8 cellular contexts compared by ENCODE assay signal in the genomic region with DNA sequence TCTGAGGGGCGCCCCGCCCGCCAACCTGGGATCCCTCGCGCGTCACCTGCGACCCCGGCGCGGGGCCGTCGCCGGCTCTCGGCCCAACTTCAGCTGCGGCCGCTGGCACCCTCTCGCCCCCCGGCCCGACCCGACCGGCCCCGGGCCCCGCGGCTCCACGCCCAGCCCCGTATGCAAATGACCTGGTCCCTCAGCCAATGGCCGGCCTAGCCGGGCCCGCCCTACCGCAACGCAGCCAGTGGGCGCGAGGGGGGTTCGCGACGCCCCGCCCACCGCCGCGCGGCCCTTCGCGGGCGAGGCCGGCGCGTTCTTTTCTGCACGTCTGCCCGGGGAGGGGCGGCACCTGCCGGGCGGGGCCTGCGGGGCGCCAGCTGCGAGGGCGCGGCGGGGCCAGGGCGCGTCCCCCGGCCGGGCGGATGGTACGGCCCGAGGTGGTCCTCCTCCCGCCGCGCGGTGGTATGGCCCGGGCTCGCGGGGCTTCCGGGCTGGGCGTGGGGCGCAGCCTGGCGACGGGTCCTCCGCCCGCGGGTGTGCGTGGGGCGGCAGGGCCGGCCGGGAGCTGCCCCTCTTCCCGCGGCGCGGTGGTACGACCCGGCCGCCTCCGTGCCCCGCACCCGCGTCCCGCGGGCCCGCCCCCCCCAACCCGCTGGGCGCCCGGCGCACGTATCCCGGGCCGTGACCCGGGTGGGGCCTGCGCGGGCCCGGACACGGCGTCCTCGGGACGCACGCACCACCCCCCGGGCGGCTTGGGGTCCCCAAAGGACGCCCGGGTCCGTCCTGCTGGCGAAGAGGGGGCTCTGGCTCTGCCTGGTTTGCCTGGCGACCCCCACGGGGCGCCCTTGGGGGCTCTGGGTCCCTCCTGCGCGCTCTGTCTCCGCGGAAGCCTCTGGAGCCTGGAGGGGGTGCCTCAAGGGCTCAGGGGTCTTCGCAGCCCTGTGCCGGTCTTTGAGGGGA. TPM values are rescaled to one million over a fixed set of nuclear protein-coding genes. Genes with fewer than 3 reads are reported as not detected.
A peak's percentile ranks its signal among the peaks of the same experiment; 100 is the strongest.
DNase-seq lines count a peak whose midpoint lies in the region; ATAC-seq and TF ChIP-seq lines count a peak whose summit lies in the region.

No MANE protein-coding gene starts in this region.

- H3K4me3 ChIP-seq in duodenal mucosa (ENCODE audit: low read depth in 1 of 2, low read length in 2 of 2) (peak overlapping the region; percentile 61 to 70), lung (peak overlapping the region; percentile 43)

- H3K4me1 Mint-ChIP-seq in CD4-positive, alpha-beta T cell (ENCODE audit: low read depth), result peaks cover 4% of the 10 kb centered on the region

- H3K9me3 Mint-ChIP-seq in CD4-positive, alpha-beta T cell, result no peaks in the 10 kb centered on the region

- CTCF ChIA-PET in CD4-positive, alpha-beta T cell (lab: Charles Lee), result interaction anchor here (0.9 to 1.8 kb wide), 3 partner anchors 9 to 14 kb away, joined by 3 to 9 read pairs (median 3); a partner anchor contains a TSS

- H3K27ac ChIP-seq in CD4-positive, alpha-beta T cell (ENCODE audit: low read depth, low read length), result peak overlapping the region; percentile 17
- H3K27ac ChIP-seq in duodenal mucosa (ENCODE audit: low read depth, low read length) (peak overlapping the region; percentile 70), lung (ENCODE audit: low read depth in 1 of 2, low read length in 1 of 2) (peak overlapping the region; percentile 74 to 95)

- H3K36me3 ChIP-seq in duodenal mucosa (ENCODE audit: control insufficient read depth in 1 of 2, insufficient read depth in 2 of 2, low read length in 2 of 2) (peaks cover 4 to 9% of the 10 kb centered on the region in 2 donors), lung (ENCODE audit: control insufficient read depth in 2 of 2, insufficient read depth in 2 of 2, low read length in 2 of 2) (peaks cover 0 to 4% of the 10 kb centered on the region in 2 donors)

- H3K9ac ChIP-seq in duodenal mucosa (ENCODE audit: low read depth in 1 of 2, low read length in 2 of 2), result peak overlapping the region; percentile 75 to 85

- TF ChIP-seq CTCF in CD4-positive, alpha-beta T cell (IDR thresholded peaks at IDR 0.05), result no peak
- no peak for TF ChIP-seq CTCF in lung (IDR thresholded peaks at IDR 0.05; ENCODE audit: control extremely low read depth, extremely low read depth)

- intact Hi-C loops in CD4-positive, alpha-beta T cell (cut with DNase I, micrococcal nuclease), result loop anchor here (1.0 to 10.0 kb wide), 4 partner anchors 8 to 126 kb away; a partner anchor contains a TSS

- H3K27me3 Mint-ChIP-seq in CD4-positive, alpha-beta T cell, result no peaks in the 10 kb centered on the region

- peak; percentile 81 to 96 (median 89) for DNase-seq in CD4-positive, alpha-beta T cell
- DNase-seq in NCI-H774 (lab: John Stamatoyannopoulos, UW) (peak; percentile 96), lung (ENCODE audit: low spot score) (peak; percentile 91)
- DNase-seq in activated CD4-positive, alpha-beta T cell treated with anti-CD3 and anti-CD28 coated beads, Interleukin-2, amount 50 U/mL, for 48 hours, result peak; percentile 92 to 93
- DNase-seq in stimulated activated CD4-positive, alpha-beta T cell treated with anti-CD3 and anti-CD28 coated beads, TNF-alpha, amount 100 ng/mL, for 24 hours (ENCODE audit: low read depth in 3 of 3), result peak; percentile 71 to 91 (median 79)

- peak; percentile 91 for ATAC-seq in CD4-positive, alpha-beta T cell (ENCODE audit: poor library complexity)
- peak; percentile 83 for ATAC-seq in GM19452 (IDR thresholded peaks at IDR 0.05; ENCODE audit: unreplicated experiment)
- peak; percentile 76 for ATAC-seq in HG03571 (IDR thresholded peaks at IDR 0.05; ENCODE audit: unreplicated experiment)
- peak; percentile 93 for ATAC-seq in lung (ENCODE audit: insufficient read depth, low FRiP score)

- H3K4me3 Mint-ChIP-seq in CD4-positive, alpha-beta T cell, result peak overlapping the region; percentile 82

- WGBS in lung, 2 donors, result 1% methylated on average over 64 to 129 of the region's 129 CpGs

- no peaks in the 10 kb centered on the region for H3K27me3 ChIP-seq in CD4-positive, alpha-beta T cell (ENCODE audit: control insufficient read depth, insufficient read depth, low read length)
- H3K27me3 ChIP-seq in duodenal mucosa (ENCODE audit: control insufficient read depth in 1 of 2, insufficient read depth in 2 of 2, low read length in 2 of 2), result no peaks in the 10 kb centered on the region
- H3K27me3 ChIP-seq in lung (ENCODE audit: control insufficient read depth, insufficient read depth), result no peaks in the 10 kb centered on the region

- H3K36me3 Mint-ChIP-seq in CD4-positive, alpha-beta T cell (ENCODE audit: low read depth), result peaks cover 2% of the 10 kb centered on the region

- no peak overlapping the region for H3K27ac Mint-ChIP-seq in CD4-positive, alpha-beta T cell

- no peaks in the 10 kb centered on the region for H3K9me3 ChIP-seq in CD4-positive, alpha-beta T cell (ENCODE audit: control insufficient read depth, low read length)
- no peaks in the 10 kb centered on the region for H3K9me3 ChIP-seq in duodenal mucosa (ENCODE audit: control insufficient read depth in 1 of 2, low read length in 2 of 2)
- H3K9me3 ChIP-seq in lung (ENCODE audit: control insufficient read depth in 2 of 2, insufficient read depth in 1 of 2, low read length in 1 of 2), result no peaks in the 10 kb centered on the region

- peaks cover 8 to 14% of the 10 kb centered on the region in 2 donors for H3K4me1 ChIP-seq in duodenal mucosa (ENCODE audit: control insufficient read depth in 1 of 2, insufficient read depth in 2 of 2, low read length in 2 of 2)
- peaks cover 0 to 10% of the 10 kb centered on the region in 2 donors for H3K4me1 ChIP-seq in lung (ENCODE audit: control insufficient read depth in 2 of 2, insufficient read depth in 2 of 2, low read length in 2 of 2)

- POLR2A ChIA-PET in CD4-positive, alpha-beta T cell (lab: Charles Lee), result interaction anchor here (1.1 to 3.1 kb wide), 10 partner anchors 9 to 361 kb away, joined by 3 to 21 read pairs (median 6); a partner anchor contains a TSS

RNA-seq across cellular contexts. Expression of a gene that starts 7.7 kb away (rescaled TPM):
- total RNA-seq in CD4-positive, alpha-beta T cell, result 10 to 100 TPM; 37.1 to 37.6 TPM
- 10 to 100 TPM; 23.2 to 39.3 TPM for total RNA-seq in lung
- 10 to 100 TPM; 16.3 to 23.7 TPM for polyA plus RNA-seq in lung

RNA-seq across cellular contexts. Expression of a gene that starts 7.8 kb away (rescaled TPM):
- 10 to 100 TPM; 14.1 to 15.7 TPM for total RNA-seq in CD4-positive, alpha-beta T cell
- total RNA-seq in lung, result 10 to 100 TPM; 53.5 to 79.4 TPM
- 100 to 1,000 TPM in 1 of 2 donors, 10 to 100 TPM in 1; 47.9 to 153 TPM for polyA plus RNA-seq in lung

RNA-seq across cellular contexts. Expression of a gene that starts 8.0 kb away (rescaled TPM):
- 10 to 100 TPM in 1 of 2 experiments, 1 to 10 TPM in 1; 8.2 to 10.3 TPM for total RNA-seq in CD4-positive, alpha-beta T cell
- 1 to 10 TPM; 3.0 to 9.7 TPM for total RNA-seq in lung
- 1 to 10 TPM; 2.3 to 4.6 TPM for polyA plus RNA-seq in lung

RNA-seq across cellular contexts. Expression of a gene that starts 31.3 kb away (rescaled TPM):
- total RNA-seq in CD4-positive, alpha-beta T cell, result 1 to 10 TPM; 2.4 TPM
- 10 to 100 TPM in 1 of 2 donors, 1 to 10 TPM in 1; 3.4 to 11.7 TPM for total RNA-seq in lung
- polyA plus RNA-seq in lung, result 1 to 10 TPM; 3.8 to 5.7 TPM

RNA-seq across cellular contexts. Expression of a gene that starts 33.2 kb away (rescaled TPM):
- 10 to 100 TPM; 23.7 to 23.9 TPM for total RNA-seq in CD4-positive, alpha-beta T cell
- 10 to 100 TPM; 20.5 to 73.5 TPM for total RNA-seq in lung
- 100 to 1,000 TPM in 1 of 2 donors, 10 to 100 TPM in 1; 65.8 to 133 TPM for polyA plus RNA-seq in lung

Comparison
In these comparisons a context has a peak if more than half of its experiments do, and no peak if none do; other contexts are left out.
1. Peak in every context shown above with its lines: DNase-seq, ATAC-seq, H3K4me3 ChIP-seq and H3K27ac ChIP-seq.
2. H3K27ac ChIP-seq: peak in every context shown above with its lines; median percentile 84 in lung; 70 in duodenal mucosa; 17 in CD4-positive, alpha-beta T cell.